ENCODE assay signal across 16 cellular contexts in genomic region chr12:73598626-73599025, GRCh38.
"Had no signal": no experiment of that assay in that cellular context is flagged by ENCODE, and none has a peak within 500 bp of the region (broad histone marks: within the 10 kb centered on the region; RNA-seq: fewer than 3 reads in every experiment).

No MANE protein-coding gene starts in this region.

- DNase-seq: activated CD4-positive, alpha-beta T cell treated with anti-CD3 and anti-CD28 coated beads for 1 hour; activated CD4-positive, alpha-beta T cell treated with anti-CD3 and anti-CD28 coated beads, Interleukin-2, amount 50 U/mL, for 4 hours; body of pancreas; central memory CD4-positive, alpha-beta T cell; colonic mucosa; hippocampal formation; midbrain; nucleus accumbens; stimulated activated naive CD8-positive, alpha-beta T cell treated with anti-CD3 and anti-CD28 coated beads, Interleukin-15, amount 100 ng/mL, for 72 hours; WERI-Rb-1 had no signal

- H3K36me3 Mint-ChIP-seq: activated naive CD8-positive, alpha-beta T cell had no signal

- H3K9me3 Mint-ChIP-seq: nephron had no signal

- H3K4me1 ChIP-seq: body of pancreas, colonic mucosa, right atrium auricular region had no signal

- ATAC-seq: body of pancreas; left lobe of liver; stimulated activated naive CD8-positive, alpha-beta T cell treated with anti-CD3 and anti-CD28 coated beads, Interleukin-15, amount 100 ng/mL, for 72 hours had no signal

- H3K4me1 Mint-ChIP-seq: nephron; stimulated activated naive CD8-positive, alpha-beta T cell treated with anti-CD3 and anti-CD28 coated beads, Interleukin-15, amount 100 ng/mL, for 72 hours had no signal

- H3K27ac Mint-ChIP-seq: activated naive CD8-positive, alpha-beta T cell; nephron; progenitor cell of endocrine pancreas; stimulated activated naive CD8-positive, alpha-beta T cell treated with anti-CD3 and anti-CD28 coated beads, Interleukin-15, amount 100 ng/mL, for 72 hours had no signal

- H3K4me3 ChIP-seq: body of pancreas, colonic mucosa, lung, right atrium auricular region had no signal

- H3K9me3 ChIP-seq: body of pancreas, colonic mucosa, right atrium auricular region had no signal

- H3K36me3 ChIP-seq: colonic mucosa, right atrium auricular region, WERI-Rb-1 had no signal

- H3K4me3 Mint-ChIP-seq: activated naive CD8-positive, alpha-beta T cell; nephron; stimulated activated naive CD8-positive, alpha-beta T cell treated with anti-CD3 and anti-CD28 coated beads, Interleukin-15, amount 100 ng/mL, for 72 hours had no signal

- H3K27ac ChIP-seq: body of pancreas, colonic mucosa, right atrium auricular region, WERI-Rb-1 had no signal

- H3K27me3 Mint-ChIP-seq: activated naive CD8-positive, alpha-beta T cell; progenitor cell of endocrine pancreas; stimulated activated naive CD8-positive, alpha-beta T cell treated with anti-CD3 and anti-CD28 coated beads, Interleukin-15, amount 100 ng/mL, for 72 hours had no signal

- H3K27me3 ChIP-seq: body of pancreas, colonic mucosa, right atrium auricular region had no signal
